In the genomic region with DNA sequence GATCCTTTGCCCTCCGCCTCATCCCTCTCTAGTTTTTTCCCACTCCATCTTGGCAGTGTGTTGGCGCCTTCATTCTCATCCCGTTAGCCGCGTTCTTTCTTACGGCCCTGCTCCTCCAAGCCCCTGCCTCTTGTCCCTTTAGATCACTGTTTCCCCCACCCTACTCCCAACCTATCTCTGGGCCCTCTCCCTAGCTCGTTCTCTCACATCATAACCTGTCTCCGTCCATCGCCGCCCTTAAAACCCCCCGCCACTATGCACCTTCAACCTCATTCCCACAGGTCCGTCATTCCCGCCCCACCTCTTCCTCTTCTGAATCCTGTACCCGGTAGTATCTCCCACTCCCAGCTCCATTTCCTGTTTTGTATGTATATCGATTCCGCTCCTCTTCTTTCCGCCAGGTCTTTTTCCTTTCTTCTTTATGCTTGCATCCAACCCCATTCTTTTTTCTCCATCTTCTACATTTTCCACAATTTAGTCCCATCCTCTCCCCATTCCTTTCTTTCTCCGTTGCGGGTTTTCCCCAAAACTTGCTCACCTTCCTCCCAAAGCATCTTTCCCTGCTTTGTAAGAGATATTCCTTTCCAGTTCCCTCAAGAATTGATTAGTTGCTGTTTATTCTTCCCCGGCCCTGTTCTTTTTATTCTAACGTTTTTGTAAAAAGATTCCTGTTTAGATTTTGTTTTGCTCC, we compare ENCODE assay signal across 8 cellular contexts. TPM values are rescaled to one million over a fixed set of nuclear protein-coding genes. Genes with fewer than 3 reads are reported as not detected.
DNase-seq lines count a peak whose midpoint lies in the region; ATAC-seq and TF ChIP-seq lines count a peak whose summit lies in the region.

No MANE protein-coding gene starts in this region.

- H3K4me3 ChIP-seq in AG10803 (ENCODE audit: low read length) (peak overlapping the region; percentile 99), HL-60 (replicated peaks; ENCODE audit: insufficient read depth, low read length) (peak overlapping the region; percentile 84)

- peak; percentile 15 for ATAC-seq in omental fat pad (ENCODE audit: low FRiP score)
- ATAC-seq in HG02678 (IDR thresholded peaks at IDR 0.05; ENCODE audit: unreplicated experiment), result no peak

- no peaks in the 10 kb centered on the region for H3K27me3 ChIP-seq in HL-60 (ENCODE audit: insufficient read depth, poor library complexity, severe bottlenecking)

- H3K27ac ChIP-seq in HL-60 (replicated peaks), result peak overlapping the region; percentile 80

- DNase-seq in AG10803 (ENCODE audit: low read depth), result no peak
- DNase-seq in HL-60 (ENCODE audit: low read depth in 1 of 2, low spot score in 1 of 2), result peak in 1 of 2 experiments; percentile 19
- DNase-seq in RPMI7951 (ENCODE audit: low read depth), result peak; percentile 54
- DNase-seq in fibroblast of peridontal ligament (ENCODE audit: extremely low read depth), result peak; percentile 35
- no peak for DNase-seq in omental fat pad (ENCODE audit: low spot score)
- no peak for DNase-seq in AML-193 (lab: John Stamatoyannopoulos, UW)
- DNase-seq in KG1 (lab: John Stamatoyannopoulos, UW), result no peak

- TF ChIP-seq CTCF in AG10803 (conservative IDR thresholded peaks at IDR 0.05; ENCODE audit: low read length) (no peak), HL-60 (IDR thresholded peaks at IDR 0.05; ENCODE audit: insufficient read depth, low read length) (no peak), omental fat pad (IDR thresholded peaks at IDR 0.05) (no peak)

RNA-seq across cellular contexts. Expression of a gene that starts 0.7 kb away (rescaled TPM):
- total RNA-seq in RPMI7951 (2014; rRNA removed; shearing (Covaris generic)), result 33.0 and 37.7 TPM in 2 replicates
- total RNA-seq in omental fat pad, result 10 to 100 TPM; 10.2 to 33.0 (median 20.8) TPM

RNA-seq across cellular contexts. Expression of a gene that starts 58.9 kb away (rescaled TPM):
- total RNA-seq in RPMI7951 (2014; rRNA removed; shearing (Covaris generic)), result 13.1 and 14.5 TPM in 2 replicates
- 1 to 10 TPM; 1.5 to 7.9 (median 3.6) TPM for total RNA-seq in omental fat pad

Comparison
In these comparisons a context has a peak if more than half of its experiments do, and no peak if none do; other contexts are left out.
1. DNase-seq: peak in RPMI7951 (single experiment) and fibroblast of peridontal ligament (single experiment); none in AG10803 (single experiment), omental fat pad (single experiment), AML-193 (0 of 2) and KG1 (single experiment).